1 cellular context compared by ENCODE assay signal in the genomic region with DNA sequence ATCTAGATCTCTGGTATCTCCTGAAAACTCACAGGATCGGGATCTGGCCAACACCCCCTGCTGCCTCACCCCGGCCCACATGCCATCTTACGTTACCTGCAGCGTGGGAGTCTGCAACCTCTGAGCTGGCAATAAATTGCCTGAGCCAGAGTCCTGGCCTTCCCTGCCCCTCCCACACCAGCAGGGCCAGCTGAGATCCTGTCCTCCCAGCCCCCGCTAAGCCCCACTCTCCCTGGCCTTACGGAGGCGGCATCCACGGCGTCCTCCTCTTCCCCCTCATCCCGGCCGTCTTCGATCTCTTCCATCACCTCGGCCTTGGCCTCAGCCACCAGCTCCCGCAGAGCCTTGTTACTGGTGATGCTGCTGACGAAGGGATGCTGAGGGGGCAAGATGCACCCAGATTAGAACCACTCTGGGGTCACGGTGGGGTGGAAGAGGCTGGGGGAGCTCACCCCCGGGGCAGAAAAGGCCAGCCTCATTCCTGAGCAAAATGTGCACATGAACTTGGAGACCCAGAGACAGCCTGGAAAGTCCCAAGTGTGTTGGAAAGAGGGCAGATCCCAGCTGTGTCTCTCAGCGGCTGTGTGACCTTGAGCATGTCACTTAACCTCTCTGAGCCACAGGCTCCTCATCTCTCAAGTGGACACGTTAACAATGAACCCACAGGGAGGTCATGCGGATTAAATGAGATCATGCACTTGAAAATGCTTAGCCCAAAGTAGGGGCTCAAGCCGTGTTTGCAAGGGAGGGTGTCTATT.
TF ChIP-seq lines count a peak whose summit lies in the region.

No MANE protein-coding gene starts in this region.

TF ChIP-seq in GM12878, 131 proteins besides CTCF, POLR2A, EP300 and RAD21 (continued from another document):
- no peak for TF ChIP-seq ETV6 (conservative IDR thresholded peaks at IDR 0.05 in 1 of 2, IDR thresholded peaks at IDR 0.05 in 1 of 2; ENCODE audit: borderline replicate concordance in 1 of 2, low read depth in 1 of 2)
- TF ChIP-seq, protein P1, sequence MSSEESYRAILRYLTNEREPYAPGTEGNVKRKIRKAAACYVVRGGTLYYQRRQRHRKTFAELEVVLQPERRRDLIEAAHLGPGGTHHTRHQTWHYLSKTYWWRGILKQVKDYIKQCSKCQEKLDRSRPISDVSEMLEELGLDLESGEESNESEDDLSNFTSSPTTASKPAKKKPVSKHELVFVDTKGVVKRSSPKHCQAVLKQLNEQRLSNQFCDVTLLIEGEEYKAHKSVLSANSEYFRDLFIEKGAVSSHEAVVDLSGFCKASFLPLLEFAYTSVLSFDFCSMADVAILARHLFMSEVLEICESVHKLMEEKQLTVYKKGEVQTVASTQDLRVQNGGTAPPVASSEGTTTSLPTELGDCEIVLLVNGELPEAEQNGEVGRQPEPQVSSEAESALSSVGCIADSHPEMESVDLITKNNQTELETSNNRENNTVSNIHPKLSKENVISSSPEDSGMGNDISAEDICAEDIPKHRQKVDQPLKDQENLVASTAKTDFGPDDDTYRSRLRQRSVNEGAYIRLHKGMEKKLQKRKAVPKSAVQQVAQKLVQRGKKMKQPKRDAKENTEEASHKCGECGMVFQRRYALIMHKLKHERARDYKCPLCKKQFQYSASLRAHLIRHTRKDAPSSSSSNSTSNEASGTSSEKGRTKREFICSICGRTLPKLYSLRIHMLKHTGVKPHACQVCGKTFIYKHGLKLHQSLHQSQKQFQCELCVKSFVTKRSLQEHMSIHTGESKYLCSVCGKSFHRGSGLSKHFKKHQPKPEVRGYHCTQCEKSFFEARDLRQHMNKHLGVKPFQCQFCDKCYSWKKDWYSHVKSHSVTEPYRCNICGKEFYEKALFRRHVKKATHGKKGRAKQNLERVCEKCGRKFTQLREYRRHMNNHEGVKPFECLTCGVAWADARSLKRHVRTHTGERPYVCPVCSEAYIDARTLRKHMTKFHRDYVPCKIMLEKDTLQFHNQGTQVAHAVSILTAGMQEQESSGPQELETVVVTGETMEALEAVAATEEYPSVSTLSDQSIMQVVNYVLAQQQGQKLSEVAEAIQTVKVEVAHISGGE (CRISPR knock-in tag; IDR thresholded peaks at IDR 0.05), result no peak
- TF ChIP-seq TCF7 (IDR thresholded peaks at IDR 0.05; ENCODE audit: borderline replicate concordance), result no peak
- no peak for TF ChIP-seq POLR2AphosphoS5 (IDR thresholded peaks at IDR 0.05; ENCODE audit: low read length)
TF ChIP-seq in GM12878: peak in this region for 0.
